In genomic region chr20:34708621-34709043, GRCh38 we compare ENCODE assay signal across 8 cellular contexts. TPM values are rescaled to one million over a fixed set of nuclear protein-coding genes. Genes with fewer than 3 reads are reported as not detected.
A peak's percentile ranks its signal among the peaks of the same experiment; 100 is the strongest.
DNase-seq lines count a peak whose midpoint lies in the region; ATAC-seq and TF ChIP-seq lines count a peak whose summit lies in the region.

No MANE protein-coding gene starts in this region.

- H3K27ac Mint-ChIP-seq in Calu3 (ENCODE audit: unreplicated experiment), result no peak overlapping the region

- no peaks in the 10 kb centered on the region for H3K9me3 ChIP-seq in mesodermal cell (ENCODE audit: control insufficient read depth, low read length)

- peaks cover 30% of the 10 kb centered on the region for H3K36me3 ChIP-seq in mesodermal cell (ENCODE audit: control insufficient read depth, insufficient read depth, low read length)

- peak; percentile 80 for TF ChIP-seq CTCF in Calu3 (IDR thresholded peaks at IDR 0.05; ENCODE audit: unreplicated experiment)

- peaks cover 24% of the 10 kb centered on the region for H3K27me3 Mint-ChIP-seq in Calu3 (ENCODE audit: unreplicated experiment)

- CTCF ChIA-PET in Calu3 (lab: Charles Lee), result interaction anchor here (0.9 to 3.0 kb wide), 9 partner anchors 11 to 396 kb away, joined by 3 to 19 read pairs (median 4); partner anchors contain the start of gene PIGU

- H3K27ac ChIP-seq in mesodermal cell (ENCODE audit: low read depth, low read length, severe bottlenecking), result peak overlapping the region; percentile 79

- peak overlapping the region; percentile 53 for H3K4me3 ChIP-seq in mesodermal cell (ENCODE audit: extremely low read depth, insufficient read depth, low read length, poor library complexity, severe bottlenecking)

- DNase-seq in Calu3, result peak; percentile 84
- DNase-seq in NCI-H146 (lab: John Stamatoyannopoulos, UW), result peak; percentile 56
- DNase-seq in activated CD4-positive, alpha-beta T cell treated with anti-CD3 and anti-CD28 coated beads, Interleukin-2, amount 50 U/mL, for 1 hour, result peak; percentile 51
- DNase-seq in effector CD8-positive, alpha-beta T cell (lab: John Stamatoyannopoulos, UW), result peak; percentile 35
- peak; percentile 25 to 26 for DNase-seq in stimulated activated CD8-positive, alpha-beta memory T cell treated with anti-CD3 and anti-CD28 coated beads, Interleukin-7, amount 100 ng/mL, for 48 hours (ENCODE audit: extremely low read depth in 1 of 2, low read depth in 1 of 2)
- no peak for DNase-seq in NK-92 (lab: John Stamatoyannopoulos, UW; ENCODE audit: unreplicated experiment)

- H3K4me3 Mint-ChIP-seq in Calu3 (ENCODE audit: low read depth, unreplicated experiment), result peak overlapping the region; percentile 87

- H3K4me1 Mint-ChIP-seq in Calu3 (ENCODE audit: low read depth, unreplicated experiment), result peaks cover 40% of the 10 kb centered on the region

- BruUV-seq in Calu3 (replicated peaks; lab: Mats Ljungman, UMichigan), result no TSS peak

- peaks cover 38% of the 10 kb centered on the region for H3K4me1 ChIP-seq in mesodermal cell (ENCODE audit: control insufficient read depth, insufficient read depth, low read length, poor library complexity, severe bottlenecking)

- intact Hi-C loops in Calu3 (cut with micrococcal nuclease; ENCODE audit: unreplicated experiment), result loop anchor here (1.0 to 2.0 kb wide), 2 partner anchors 129 to 170 kb away; no protein-coding TSS in a partner anchor

- peaks cover 53% of the 10 kb centered on the region for H3K36me3 Mint-ChIP-seq in Calu3 (ENCODE audit: insufficient read depth, unreplicated experiment)

- 15% methylated on average over 7 to 11 of the region's 22 CpGs for WGBS in mesodermal cell (ENCODE audit: insufficient coverage in 2 of 2), 2 experiments

- ATAC-seq in GM21717 (IDR thresholded peaks at IDR 0.05; ENCODE audit: unreplicated experiment), result peak; percentile 4

- no peaks in the 10 kb centered on the region for H3K9me3 Mint-ChIP-seq in Calu3 (ENCODE audit: low read depth, unreplicated experiment)

RNA-seq across cellular contexts. Expression of gene TP53INP2, which starts 4.5 kb away (rescaled TPM):
- total RNA-seq in Calu3 (2022), result 5.0 and 5.2 TPM in 2 replicates
- 36.2 TPM for polyA plus RNA-seq in mesodermal cell (2013, experiment 1 of 2)
- polyA plus RNA-seq in mesodermal cell (2013, experiment 2 of 2), result 31.7 TPM

RNA-seq across cellular contexts. Expression of gene PIGU, which starts 31.7 kb away (rescaled TPM):
- total RNA-seq in Calu3 (2022), result 42.8 and 44.6 TPM in 2 replicates
- polyA plus RNA-seq in mesodermal cell (2013, experiment 1 of 2), result 37.7 TPM
- polyA plus RNA-seq in mesodermal cell (2013, experiment 2 of 2), result 31.1 TPM
